Comparison of ENCODE assay signal across 32 cellular contexts in genomic region chr4:177155454-177155853, GRCh38.
A peak's percentile ranks its signal among the peaks of the same experiment; 100 is the strongest.
DNase-seq lines count a peak whose midpoint lies in the region; ATAC-seq and TF ChIP-seq lines count a peak whose summit lies in the region.
"Had no signal": no experiment of that assay in that cellular context is flagged by ENCODE, and none has a peak within 500 bp of the region (broad histone marks: within the 10 kb centered on the region; RNA-seq: fewer than 3 reads in every experiment).

No MANE protein-coding gene starts in this region.

- H4K20me1 ChIP-seq in H9 (ENCODE audit: control insufficient read depth, insufficient read depth, insufficient read length) (no peaks in the 10 kb centered on the region), SK-N-SH (ENCODE audit: insufficient read depth) (no peaks in the 10 kb centered on the region)

- H3K27me3 Mint-ChIP-seq in H9 (ENCODE audit: low read depth) = no peaks in the 10 kb centered on the region; the same call in 1 of the 2 replicates
- H3K27me3 Mint-ChIP-seq: activated CD4-positive, alpha-beta T cell treated with anti-CD3 and anti-CD28 coated beads, Interleukin-2, amount 10 ng/mL, durations not matched to agents 24 days and 14 days; brain; stimulated activated naive CD8-positive, alpha-beta T cell treated with anti-CD3 and anti-CD28 coated beads, Interleukin-15, Interleukin-2, amounts not matched to agents 100 ng/mL and 50 ng/mL, for 24 hours had no signal

- H4K8ac ChIP-seq in H9 (replicated peaks; ENCODE audit: insufficient read length, low read depth, low read length) = no peak overlapping the region

- TF ChIP-seq RAD21 in SK-N-SH (IDR thresholded peaks at IDR 0.05; ENCODE audit: low read length) = no peak

- no peak overlapping the region for H2BK15ac ChIP-seq in H9 (ENCODE audit: low read depth, low read length)

- no peak overlapping the region for H2BK20ac ChIP-seq in H9 (ENCODE audit: low read depth, low read length, poor library complexity, severe bottlenecking)

- no peak overlapping the region for H3K4ac ChIP-seq in H9 (ENCODE audit: low read depth, low read length)

- H3F3A ChIP-seq in SK-N-SH (replicated peaks; ENCODE audit: insufficient read depth) = no peaks in the 10 kb centered on the region

- no peak overlapping the region for H2BK5ac ChIP-seq in H9 (ENCODE audit: insufficient read length, low read length)

- ATAC-seq in GM21390 (IDR thresholded peaks at IDR 0.05; ENCODE audit: unreplicated experiment) = no peak
- ATAC-seq: heart right ventricle, right cardiac atrium had no signal

- no peak overlapping the region for H3K4me3 Mint-ChIP-seq in H9
- H3K4me3 Mint-ChIP-seq: activated CD4-positive, alpha-beta T cell treated with anti-CD3 and anti-CD28 coated beads, Interleukin-2, amount 10 ng/mL, durations not matched to agents 24 days and 14 days; activated naive CD4-positive, alpha-beta T cell treated with anti-CD3 and anti-CD28 coated beads, Interleukin-2, amount 50 U/mL, for 24 hours; brain; CD4-positive, alpha-beta memory T cell; stimulated activated naive CD8-positive, alpha-beta T cell treated with anti-CD3 and anti-CD28 coated beads, Interleukin-15, Interleukin-2, amounts not matched to agents 100 ng/mL and 50 ng/mL, for 24 hours had no signal

- H4K91ac ChIP-seq in H9 (ENCODE audit: insufficient read length, low read depth, low read length) = no peak overlapping the region

- no peak overlapping the region for H3K23ac ChIP-seq in H9 (ENCODE audit: insufficient read length, low read depth, low read length)

- no peak overlapping the region for H3K14ac ChIP-seq in H9 (ENCODE audit: insufficient read depth, low read length)

- CTCF ChIA-PET in SK-N-SH (lab: Yijun Ruan, JAX) = no interaction called here

- POLR2A ChIA-PET in SK-N-SH (lab: Yijun Ruan, JAX) = no interaction called here

- no peaks in the 10 kb centered on the region for H3K23me2 ChIP-seq in H9 (ENCODE audit: insufficient read length, low read depth, low read length, poor library complexity, severe bottlenecking)

- no peak overlapping the region for H2AK5ac ChIP-seq in H9 (ENCODE audit: insufficient read length, low read length)

- H3K27ac ChIP-seq in H9 (ENCODE audit: insufficient read length, low read depth, low read length) = no peak overlapping the region
- no peak overlapping the region for H3K27ac ChIP-seq in SK-N-SH (ENCODE audit: low read depth in 2 of 2, low read length in 1 of 2)
- H3K27ac ChIP-seq: esophagus squamous epithelium, heart right ventricle, Peyer's patch, testis, uterus, WERI-Rb-1 had no signal

- peaks cover 10 to 13% of the 10 kb centered on the region in 2 experiments; a peak in 4 of 5 replicates for H3K9me3 Mint-ChIP-seq in H9
- H3K9me3 Mint-ChIP-seq: activated CD4-positive, alpha-beta T cell treated with anti-CD3 and anti-CD28 coated beads, Interleukin-2, amount 10 ng/mL, durations not matched to agents 24 days and 14 days; activated naive CD4-positive, alpha-beta T cell treated with anti-CD3 and anti-CD28 coated beads, Interleukin-2, amount 50 U/mL, for 24 hours; stimulated activated naive CD8-positive, alpha-beta T cell treated with anti-CD3 and anti-CD28 coated beads, Interleukin-15, Interleukin-2, amounts not matched to agents 100 ng/mL and 50 ng/mL, for 24 hours had no signal

- H3K9me3 ChIP-seq in H9 (ENCODE audit: control insufficient read depth, low read depth, low read length) (no peaks in the 10 kb centered on the region), SK-N-SH (no peaks in the 10 kb centered on the region)
- H3K9me3 ChIP-seq: esophagus squamous epithelium, Peyer's patch, testis, uterus had no signal

- WGBS in H9 (ENCODE audit: extremely low coverage, insufficient read length, low lambda C conversion rate) = no CpG with 5 or more reads among the region's 3 CpGs
- 63% methylated on average over 3 of the region's 3 CpGs for WGBS in SK-N-SH (ENCODE audit: low lambda C conversion rate)

- H3K18ac ChIP-seq in H9 (ENCODE audit: insufficient read length, low read depth, low read length) = no peak overlapping the region

- H3K9me2 ChIP-seq in SK-N-SH = no peaks in the 10 kb centered on the region

- H3K4me1 ChIP-seq in H9 (ENCODE audit: insufficient read depth, low read length) (no peaks in the 10 kb centered on the region), SK-N-SH (ENCODE audit: control insufficient read depth in 1 of 2, insufficient read depth in 2 of 2, low read depth in 1 of 2, low read length in 1 of 2) (no peaks in the 10 kb centered on the region)
- H3K4me1 ChIP-seq: esophagus squamous epithelium, heart right ventricle, Peyer's patch, testis, uterus had no signal

- DNase-seq in DMS114 treated with DMSO at 0.1 percent for 48 hours (lab: John Stamatoyannopoulos, UW; ENCODE audit: unreplicated experiment) = peak; percentile 34
- peak; percentile 32 for DNase-seq in H9
- peak; percentile 2 for DNase-seq in SK-N-SH
- DNase-seq in iPS-NIHi11 (ENCODE audit: low spot score) = peak; percentile 5
- DNase-seq in NCI-H2171 treated with DMSO at 0.1 percent for 48 hours (lab: John Stamatoyannopoulos, UW) = no peak
- no peak for DNase-seq in NAMALWA (ENCODE audit: low spot score)
- DNase-seq in NCI-H446 treated with DMSO at 0.1 percent for 48 hours (lab: John Stamatoyannopoulos, UW) = no peak
- DNase-seq: activated CD4-positive, alpha-beta T cell treated with anti-CD3 and anti-CD28 coated beads, Interleukin-2, amount 10 ng/mL, durations not matched to agents 24 days and 14 days; activated CD8-positive, alpha-beta memory T cell treated with anti-CD3 and anti-CD28 coated beads for 24 hours; activated T-cell treated with anti-CD3 and anti-CD28 coated beads for 4 hours; amniotic stem cell; CD4-positive, alpha-beta memory T cell; dermis blood vessel endothelial cell; esophagus squamous epithelium; foreskin melanocyte; heart right ventricle; IMR-90; NCI-H1048; NCI-H1694 treated with DMSO at 0.1 percent for 48 hours; NCI-H524 treated with DMSO at 0.1 percent for 48 hours; Peyer's patch; right cardiac atrium; SHP77 treated with DMSO at 0.1 percent for 48 hours; stimulated activated CD4-positive, alpha-beta T cell treated with anti-CD3 and anti-CD28 coated beads, Interleukin-1b, Interleukin-23, amount 100 ng/mL, for 48 hours; SW 1271; testis; uterus; WERI-Rb-1 had no signal

- no peak overlapping the region for H3K4me2 ChIP-seq in H9 (ENCODE audit: insufficient read depth, insufficient read length, low read length)
- H3K4me2 ChIP-seq in SK-N-SH = no peak overlapping the region

- H3K27me3 ChIP-seq in H9 (ENCODE audit: insufficient read depth, low read length) (no peaks in the 10 kb centered on the region), SK-N-SH (ENCODE audit: insufficient read depth) (no peaks in the 10 kb centered on the region)
- H3K27me3 ChIP-seq: esophagus squamous epithelium, heart right ventricle, Peyer's patch, testis, uterus had no signal

- H3K79me1 ChIP-seq in H9 (ENCODE audit: insufficient read depth, low read depth, low read length, poor library complexity, severe bottlenecking) = no peaks in the 10 kb centered on the region

- H3K56ac ChIP-seq in H9 (ENCODE audit: insufficient read length, low read depth, low read length) = no peak overlapping the region

- H3K27ac Mint-ChIP-seq in H9 = no peak overlapping the region
- H3K27ac Mint-ChIP-seq: activated CD4-positive, alpha-beta T cell treated with anti-CD3 and anti-CD28 coated beads, Interleukin-2, amount 10 ng/mL, durations not matched to agents 24 days and 14 days; activated naive CD4-positive, alpha-beta T cell treated with anti-CD3 and anti-CD28 coated beads, Interleukin-2, amount 50 U/mL, for 24 hours; brain; CD4-positive, alpha-beta memory T cell; stimulated activated naive CD8-positive, alpha-beta T cell treated with anti-CD3 and anti-CD28 coated beads, Interleukin-15, Interleukin-2, amounts not matched to agents 100 ng/mL and 50 ng/mL, for 24 hours had no signal

- no peak overlapping the region for H3T11ph ChIP-seq in H9 (ENCODE audit: low read length)

- no peak overlapping the region for H2BK120ac ChIP-seq in H9 (ENCODE audit: low read depth, low read length, poor library complexity, severe bottlenecking)

- H3K79me2 ChIP-seq in H9 (ENCODE audit: insufficient read depth, low read length) (no peaks in the 10 kb centered on the region), SK-N-SH (ENCODE audit: insufficient read depth) (no peaks in the 10 kb centered on the region)

- H2AFZ ChIP-seq in H9 (ENCODE audit: low read length) = no peak overlapping the region
- 0 out of 2 replicates have a peak overlapping the region, but pooled peaks have one; percentile 16 for H2AFZ ChIP-seq in SK-N-SH (ENCODE audit: low read depth)

- H3K9ac ChIP-seq in H9 (ENCODE audit: extremely low read depth, insufficient read length, low read length) (no peak overlapping the region), SK-N-SH (no peak overlapping the region)

- peak; percentile 27; the same call in 1 of the 3 replicates for TF ChIP-seq CTCF in H9 (conservative IDR thresholded peaks at IDR 0.05)
- TF ChIP-seq CTCF in SK-N-SH (IDR thresholded peaks at IDR 0.05) = no peak

- H3K4me1 Mint-ChIP-seq in H9 = no peaks in the 10 kb centered on the region
- H3K4me1 Mint-ChIP-seq: activated CD4-positive, alpha-beta T cell treated with anti-CD3 and anti-CD28 coated beads, Interleukin-2, amount 10 ng/mL, durations not matched to agents 24 days and 14 days; activated naive CD4-positive, alpha-beta T cell treated with anti-CD3 and anti-CD28 coated beads, Interleukin-2, amount 50 U/mL, for 24 hours; brain; CD4-positive, alpha-beta memory T cell had no signal

- H3K36me3 ChIP-seq in SK-N-SH (replicated peaks in 1 of 2; ENCODE audit: control insufficient read depth in 1 of 2, insufficient read depth in 2 of 2, low read length in 1 of 2) = no peaks in the 10 kb centered on the region
- H3K36me3 ChIP-seq: esophagus squamous epithelium, heart right ventricle, Peyer's patch, uterus, WERI-Rb-1 had no signal

- no peak overlapping the region for H2BK12ac ChIP-seq in H9 (ENCODE audit: insufficient read length, low read depth, low read length)

- H3K4me3 ChIP-seq in SK-N-SH (ENCODE audit: low read depth in 2 of 2, low read length in 1 of 2) = no peak overlapping the region
- H3K4me3 ChIP-seq: esophagus squamous epithelium, heart right ventricle, Peyer's patch, testis, uterus had no signal

- H3K36me3 Mint-ChIP-seq in H9 (ENCODE audit: insufficient read depth in 1 of 3, low read depth in 3 of 3) = peaks cover 3 to 8% (median 4%) of the 10 kb centered on the region in 3 experiments; a peak in 4 of 7 replicates
- H3K36me3 Mint-ChIP-seq: activated naive CD4-positive, alpha-beta T cell treated with anti-CD3 and anti-CD28 coated beads, Interleukin-2, amount 50 U/mL, for 24 hours; brain; CD4-positive, alpha-beta memory T cell had no signal

- no peak for TF ChIP-seq EP300 in SK-N-SH (IDR thresholded peaks at IDR 0.05; ENCODE audit: borderline replicate concordance in 1 of 2, low read depth in 1 of 2, low read length in 1 of 2)

- H4K5ac ChIP-seq in H9 (ENCODE audit: insufficient read length, low read depth, low read length) = no peak overlapping the region

Comparison
In these comparisons a context has a peak if more than half of its experiments do, and no peak if none do; other contexts are left out.
1. DNase-seq: peak in DMS114 treated with DMSO at 0.1 percent for 48 hours (single experiment), H9 (single experiment), SK-N-SH (single experiment) and iPS-NIHi11 (single experiment); none in NCI-H2171 treated with DMSO at 0.1 percent for 48 hours (single experiment), NAMALWA (single experiment) and NCI-H446 treated with DMSO at 0.1 percent for 48 hours (single experiment).